Comparison of ENCODE assay signal across 20 cellular contexts in genomic region chr10:125797999-125798662, GRCh38. TPM values are rescaled to one million over a fixed set of nuclear protein-coding genes. Genes with fewer than 3 reads are reported as not detected.
"Had no signal": no experiment of that assay in that cellular context is flagged by ENCODE, and none has a peak within 500 bp of the region (broad histone marks: within the 10 kb centered on the region; RNA-seq: fewer than 3 reads in every experiment).

No MANE protein-coding gene starts in this region.

- H3K27ac ChIP-seq: cardiac muscle cell, spleen, tibial artery had no signal

- H3K27me3 ChIP-seq: cardiac muscle cell, spleen, tibial artery had no signal

- H3K9me3 Mint-ChIP-seq: activated B cell treated with CpG ODN at 0.5 μM for 24 hours; activated naive CD8-positive, alpha-beta T cell treated with anti-CD3 and anti-CD28 coated beads for 36 hours; natural killer cell treated with Interleukin-12 subunit alpha and Interleukin-12 subunit beta and Interleukin-15 and Interleukin-18, amount 100 ng/mL, for 72 hours; T-cell had no signal

- H3K27ac Mint-ChIP-seq: activated B cell treated with CpG ODN at 0.5 μM for 24 hours; activated naive CD8-positive, alpha-beta T cell treated with anti-CD3 and anti-CD28 coated beads for 36 hours; natural killer cell treated with Interleukin-12 subunit alpha and Interleukin-12 subunit beta and Interleukin-15 and Interleukin-18, amount 100 ng/mL, for 72 hours; T-cell had no signal

- ATAC-seq: left colon; natural killer cell treated with Interleukin-12 subunit alpha and Interleukin-12 subunit beta and Interleukin-15 and Interleukin-18, amount 100 ng/mL, for 72 hours; T-cell had no signal

- H3K4me1 Mint-ChIP-seq: activated B cell treated with CpG ODN at 0.5 μM for 24 hours, T-cell had no signal

- H3K4me3 Mint-ChIP-seq: activated B cell treated with CpG ODN at 0.5 μM for 24 hours; activated naive CD8-positive, alpha-beta T cell treated with anti-CD3 and anti-CD28 coated beads for 36 hours; natural killer cell treated with Interleukin-12 subunit alpha and Interleukin-12 subunit beta and Interleukin-15 and Interleukin-18, amount 100 ng/mL, for 72 hours; T-cell had no signal

- H3K9me3 ChIP-seq: spleen, tibial artery had no signal

- H3K4me3 ChIP-seq: cardiac muscle cell, lung, spleen, tibial artery had no signal

- H3K27me3 Mint-ChIP-seq: activated B cell treated with CpG ODN at 0.5 μM for 24 hours; activated naive CD8-positive, alpha-beta T cell treated with anti-CD3 and anti-CD28 coated beads for 36 hours; natural killer cell treated with Interleukin-12 subunit alpha and Interleukin-12 subunit beta and Interleukin-15 and Interleukin-18, amount 100 ng/mL, for 72 hours; T-cell had no signal

- H3K4me1 ChIP-seq: spleen, tibial artery had no signal

- DNase-seq: activated B cell treated with CpG ODN at 0.5 μM for 24 hours; activated CD4-positive, alpha-beta T cell treated with anti-CD3 and anti-CD28 coated beads for 48 hours; activated CD8-positive, alpha-beta memory T cell treated with anti-CD3 and anti-CD28 coated beads for 24 hours; activated CD8-positive, alpha-beta memory T cell treated with anti-CD3 and anti-CD28 coated beads, Interleukin-2, amount 50 U/mL, for 48 hours; activated gamma-delta T cell; activated naive CD8-positive, alpha-beta T cell treated with anti-CD3 and anti-CD28 coated beads for 36 hours; amniotic stem cell; dermis blood vessel endothelial cell; glutamatergic neuron; hippocampal formation; left colon; spleen; stimulated activated naive CD4-positive, alpha-beta T cell treated with Interleukin-2 at 50 U/mL for 16 hours; T-cell; T-helper 9 cell; tibial artery had no signal

RNA-seq across cellular contexts. Expression of gene MMP21, which starts 22.5 kb away (rescaled TPM):
- total RNA-seq: activated naive CD8-positive, alpha-beta T cell treated with anti-CD3 and anti-CD28 coated beads for 36 hours; cardiac muscle cell; fibroblast of villous mesenchyme; left colon had no signal
- polyA plus RNA-seq: cardiac muscle cell had no signal
